ENCODE assay signal across 1 cellular context in genomic region chr14:77133718-77134338, GRCh38.
TF ChIP-seq lines count a peak whose summit lies in the region.

No MANE protein-coding gene starts in this region.

TF ChIP-seq in WTC11, 78 proteins besides CTCF, POLR2A, EP300 and RAD21 (continued from another document):
- TF ChIP-seq MXD4 (CRISPR knock-in tag; IDR thresholded peaks at IDR 0.05; ENCODE audit: borderline replicate concordance) = no peak
- no peak for TF ChIP-seq PREB (CRISPR knock-in tag; IDR thresholded peaks at IDR 0.05; ENCODE audit: borderline replicate concordance)
- TF ChIP-seq AR (CRISPR knock-in tag; IDR thresholded peaks at IDR 0.05) = no peak
- no peak for TF ChIP-seq PRRX2 (CRISPR knock-in tag; IDR thresholded peaks at IDR 0.05)
- TF ChIP-seq GRHL2 (CRISPR knock-in tag; IDR thresholded peaks at IDR 0.05; ENCODE audit: insufficient replicate concordance, severe bottlenecking) = no peak
- 0 out of 2 replicates have a peak, but pooled peaks have one; percentile 48 for TF ChIP-seq TP53 (CRISPR knock-in tag; IDR thresholded peaks at IDR 0.05)
- no peak for TF ChIP-seq CDX4 (CRISPR knock-in tag; IDR thresholded peaks at IDR 0.05; ENCODE audit: borderline replicate concordance)
- TF ChIP-seq ZNF138 (CRISPR knock-in tag; conservative IDR thresholded peaks at IDR 0.05) = no peak
- TF ChIP-seq RELA (CRISPR knock-in tag; IDR thresholded peaks at IDR 0.05; ENCODE audit: borderline replicate concordance) = no peak
- TF ChIP-seq ZMAT4 (CRISPR knock-in tag; IDR thresholded peaks at IDR 0.05) = no peak
- TF ChIP-seq NR2C2 (CRISPR knock-in tag; IDR thresholded peaks at IDR 0.05) = no peak
- no peak for TF ChIP-seq ZNF423 (CRISPR knock-in tag; IDR thresholded peaks at IDR 0.05)
